In genomic region chr2:26067186-26067974, GRCh38 we compare ENCODE assay signal across 1 cellular context.
TF ChIP-seq lines count a peak whose summit lies in the region.

No MANE protein-coding gene starts in this region.

TF ChIP-seq in H1, 55 proteins besides CTCF, POLR2A, EP300 and RAD21:
- TF ChIP-seq ZNF274 (IDR thresholded peaks at IDR 0.05; ENCODE audit: borderline replicate concordance, extremely low read depth, low read length) (no peak), SIRT6 (IDR thresholded peaks at IDR 0.05; ENCODE audit: low read length) (no peak), RBBP5 (IDR thresholded peaks at IDR 0.05; ENCODE audit: borderline replicate concordance, low read depth, low read length) (no peak), ATF3 (IDR thresholded peaks at IDR 0.05; ENCODE audit: insufficient read depth, low read depth, low read length) (no peak), SIX5 (IDR thresholded peaks at IDR 0.05; ENCODE audit: low read depth, low read length) (no peak), BCL11A (IDR thresholded peaks at IDR 0.05; ENCODE audit: low read depth in 2 of 2, low read length in 2 of 2) (no peak), TAF1 (IDR thresholded peaks at IDR 0.05; ENCODE audit: low read depth, low read length) (no peak), NANOG (IDR thresholded peaks at IDR 0.05; ENCODE audit: insufficient read depth, low read depth, low read length, poor library complexity, severe bottlenecking) (no peak)
